24 cellular contexts compared by ENCODE assay signal in the genomic region with DNA sequence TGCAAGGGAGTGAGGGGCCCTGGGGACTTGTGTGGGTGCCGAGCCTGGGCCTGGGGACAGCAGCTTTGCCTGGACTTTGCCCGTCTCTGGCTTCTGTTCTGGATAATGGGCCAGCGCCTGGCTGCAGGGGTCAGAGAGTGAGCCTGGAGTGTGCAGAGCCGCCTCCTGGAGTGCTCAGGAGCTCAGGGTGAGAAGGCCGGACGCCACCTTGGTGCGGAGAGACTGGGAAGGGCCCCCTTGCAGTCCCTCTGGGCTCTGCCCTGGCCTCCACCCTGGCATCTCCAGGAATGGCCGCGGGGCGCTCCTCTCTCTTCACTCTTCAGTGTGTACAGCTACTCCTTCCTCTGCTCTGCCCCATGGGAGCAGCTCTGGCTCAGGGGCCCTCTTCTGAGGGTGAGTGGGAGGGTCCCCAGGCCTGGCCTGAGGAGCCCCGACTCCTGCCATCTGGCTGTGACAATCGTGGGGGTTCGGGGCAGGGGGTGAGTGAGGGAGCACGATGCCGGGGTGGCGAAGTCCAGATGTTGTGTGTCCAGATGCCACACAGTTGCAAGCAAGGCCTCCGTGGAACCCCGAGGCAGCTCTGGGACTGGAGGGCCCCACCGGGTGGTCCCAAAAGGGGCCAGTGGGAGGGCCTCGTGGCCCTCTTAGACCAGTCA.
DNase-seq lines count a peak whose midpoint lies in the region; ATAC-seq, FAIRE-seq and TF ChIP-seq lines count a peak whose summit lies in the region.
"Had no signal": no experiment of that assay in that cellular context is flagged by ENCODE, and none has a peak within 500 bp of the region (broad histone marks: within the 10 kb centered on the region; RNA-seq: fewer than 3 reads in every experiment).

No MANE protein-coding gene starts in this region.

- H3K4me3 ChIP-seq in testis, result no peak overlapping the region
- H3K4me3 ChIP-seq: psoas muscle had no signal

- H3K4me1 ChIP-seq in testis, result no peaks in the 10 kb centered on the region
- H3K4me1 ChIP-seq: BE2C, psoas muscle had no signal

- TF ChIP-seq CTCF in activated B cell treated with CpG ODN at 0.5 μM for 24 hours (IDR thresholded peaks at IDR 0.05) (no peak), testis (IDR thresholded peaks at IDR 0.05) (no peak)

- H3K36me3 ChIP-seq in testis (ENCODE audit: low read depth, missing control alignments), result no peaks in the 10 kb centered on the region
- H3K36me3 ChIP-seq: BE2C had no signal

- H3K4me1 Mint-ChIP-seq in activated naive CD8-positive, alpha-beta T cell treated with anti-CD3 and anti-CD28 coated beads, Interleukin-2, amount 10 ng/mL, durations not matched to agents 7 days and 5 days, result no peaks in the 10 kb centered on the region
- no peaks in the 10 kb centered on the region for H3K4me1 Mint-ChIP-seq in activated naive CD8-positive, alpha-beta T cell treated with anti-CD3 and anti-CD28 coated beads for 36 hours
- no peaks in the 10 kb centered on the region for H3K4me1 Mint-ChIP-seq in activated B cell treated with CpG ODN at 0.5 μM for 24 hours
- H3K4me1 Mint-ChIP-seq in activated CD4-positive, alpha-beta T cell treated with anti-CD3 and anti-CD28 coated beads, Interleukin-2, amount 10 ng/mL, durations not matched to agents 24 days and 14 days, result no peaks in the 10 kb centered on the region
- H3K4me1 Mint-ChIP-seq: activated T-helper 17 cell treated with anti-CD3 and anti-CD28 coated beads, Interleukin-2, amount 50 U/mL, for 72 hours; central memory CD8-positive, alpha-beta T cell; memory B cell had no signal

- TF ChIP-seq POLR2A in testis (IDR thresholded peaks at IDR 0.05), result no peak

- intact Hi-C loops in activated B cell treated with CpG ODN at 0.5 μM for 24 hours (cut with micrococcal nuclease), result no loop called here
- intact Hi-C loops in testis (cut with DNase I; ENCODE audit: low total_unique reads), result no loop called here
- intact Hi-C loops in activated CD4-positive, alpha-beta T cell treated with anti-CD3 and anti-CD28 coated beads, Interleukin-2, amount 10 ng/mL, durations not matched to agents 24 days and 14 days (cut with micrococcal nuclease), result no loop called here

- H3K27me3 Mint-ChIP-seq in activated naive CD8-positive, alpha-beta T cell treated with anti-CD3 and anti-CD28 coated beads, Interleukin-2, amount 10 ng/mL, durations not matched to agents 7 days and 5 days, result peaks cover 9% of the 10 kb centered on the region
- H3K27me3 Mint-ChIP-seq in activated naive CD8-positive, alpha-beta T cell treated with anti-CD3 and anti-CD28 coated beads for 36 hours, result no peaks in the 10 kb centered on the region
- H3K27me3 Mint-ChIP-seq in activated B cell treated with CpG ODN at 0.5 μM for 24 hours, result peaks cover 3% of the 10 kb centered on the region
- H3K27me3 Mint-ChIP-seq in activated CD4-positive, alpha-beta T cell treated with anti-CD3 and anti-CD28 coated beads, Interleukin-2, amount 10 ng/mL, durations not matched to agents 24 days and 14 days, result peaks cover 16% of the 10 kb centered on the region

- H3K4me3 Mint-ChIP-seq in activated naive CD8-positive, alpha-beta T cell treated with anti-CD3 and anti-CD28 coated beads, Interleukin-2, amount 10 ng/mL, durations not matched to agents 7 days and 5 days, result no peak overlapping the region
- no peak overlapping the region for H3K4me3 Mint-ChIP-seq in activated naive CD8-positive, alpha-beta T cell treated with anti-CD3 and anti-CD28 coated beads for 36 hours
- no peak overlapping the region for H3K4me3 Mint-ChIP-seq in activated B cell treated with CpG ODN at 0.5 μM for 24 hours
- no peak overlapping the region for H3K4me3 Mint-ChIP-seq in activated CD4-positive, alpha-beta T cell treated with anti-CD3 and anti-CD28 coated beads, Interleukin-2, amount 10 ng/mL, durations not matched to agents 24 days and 14 days
- H3K4me3 Mint-ChIP-seq: activated T-helper 17 cell treated with anti-CD3 and anti-CD28 coated beads, Interleukin-2, amount 50 U/mL, for 72 hours; central memory CD8-positive, alpha-beta T cell; memory B cell had no signal

- peak; percentile 25 for DNase-seq in activated naive CD8-positive, alpha-beta T cell treated with anti-CD3 and anti-CD28 coated beads, Interleukin-2, amount 10 ng/mL, durations not matched to agents 7 days and 5 days
- no peak for DNase-seq in activated naive CD8-positive, alpha-beta T cell treated with anti-CD3 and anti-CD28 coated beads for 36 hours
- peak; percentile 12 for DNase-seq in activated B cell treated with CpG ODN at 0.5 μM for 24 hours
- DNase-seq in mesenteric fat pad (ENCODE audit: low spot score), result peak; percentile 85
- peak; percentile 11 for DNase-seq in testis
- DNase-seq in HTR-8/SVneo (ENCODE audit: insufficient read length, low spot score), result no peak
- no peak for DNase-seq in activated CD4-positive, alpha-beta T cell treated with anti-CD3 and anti-CD28 coated beads, Interleukin-2, amount 10 ng/mL, durations not matched to agents 24 days and 14 days
- DNase-seq: activated CD4-positive, alpha-beta T cell treated with anti-CD3 and anti-CD28 coated beads for 1 hour; BE2C; COR-L47; GDM1; MM.1S; NCI-H1417; NCI-H2081 treated with DMSO at 0.1 percent for 48 hours; NCI-H774; trophoblast cell had no signal

- CTCF ChIA-PET in activated B cell treated with CpG ODN at 0.5 μM for 24 hours (lab: Charles Lee), result no interaction called here

- no peaks in the 10 kb centered on the region for H3K36me3 Mint-ChIP-seq in activated naive CD8-positive, alpha-beta T cell treated with anti-CD3 and anti-CD28 coated beads, Interleukin-2, amount 10 ng/mL, durations not matched to agents 7 days and 5 days
- H3K36me3 Mint-ChIP-seq in activated naive CD8-positive, alpha-beta T cell treated with anti-CD3 and anti-CD28 coated beads for 36 hours, result no peaks in the 10 kb centered on the region
- no peaks in the 10 kb centered on the region for H3K36me3 Mint-ChIP-seq in activated B cell treated with CpG ODN at 0.5 μM for 24 hours (ENCODE audit: low read depth)
- H3K36me3 Mint-ChIP-seq in activated CD4-positive, alpha-beta T cell treated with anti-CD3 and anti-CD28 coated beads, Interleukin-2, amount 10 ng/mL, durations not matched to agents 24 days and 14 days (ENCODE audit: low read depth), result no peaks in the 10 kb centered on the region
- H3K36me3 Mint-ChIP-seq: memory B cell had no signal

- no peaks in the 10 kb centered on the region for H3K9me3 ChIP-seq in testis
- H3K9me3 ChIP-seq: BE2C, psoas muscle had no signal

- no peaks in the 10 kb centered on the region for H3K27me3 ChIP-seq in testis

- FAIRE-seq in HTR-8/SVneo (lab: Jason Lieb, UNC), result no peak
- FAIRE-seq: frontal cortex had no signal

- WGBS in testis, 2 donors, result 82 to 83% methylated on average over 6 to 20 of the region's 20 CpGs

- H3K27ac ChIP-seq in testis, result no peak overlapping the region
- H3K27ac ChIP-seq: KMS-11, psoas muscle had no signal

- H3K9me3 Mint-ChIP-seq in activated naive CD8-positive, alpha-beta T cell treated with anti-CD3 and anti-CD28 coated beads, Interleukin-2, amount 10 ng/mL, durations not matched to agents 7 days and 5 days, result no peaks in the 10 kb centered on the region
- no peaks in the 10 kb centered on the region for H3K9me3 Mint-ChIP-seq in activated naive CD8-positive, alpha-beta T cell treated with anti-CD3 and anti-CD28 coated beads for 36 hours
- no peaks in the 10 kb centered on the region for H3K9me3 Mint-ChIP-seq in activated B cell treated with CpG ODN at 0.5 μM for 24 hours
- no peaks in the 10 kb centered on the region for H3K9me3 Mint-ChIP-seq in activated CD4-positive, alpha-beta T cell treated with anti-CD3 and anti-CD28 coated beads, Interleukin-2, amount 10 ng/mL, durations not matched to agents 24 days and 14 days
- H3K9me3 Mint-ChIP-seq: activated T-helper 17 cell treated with anti-CD3 and anti-CD28 coated beads, Interleukin-2, amount 50 U/mL, for 72 hours; central memory CD8-positive, alpha-beta T cell had no signal

- no peak for ATAC-seq in activated naive CD8-positive, alpha-beta T cell treated with anti-CD3 and anti-CD28 coated beads, Interleukin-2, amount 10 ng/mL, durations not matched to agents 7 days and 5 days (ENCODE audit: low read depth)
- ATAC-seq in activated B cell treated with CpG ODN at 0.5 μM for 24 hours (ENCODE audit: low read depth), result no peak
- ATAC-seq in GM21367 (IDR thresholded peaks at IDR 0.05; ENCODE audit: unreplicated experiment), result no peak
- ATAC-seq: activated T-helper 17 cell treated with anti-CD3 and anti-CD28 coated beads, Interleukin-2, amount 50 U/mL, for 72 hours; HCT116; psoas muscle had no signal

- POLR2A ChIA-PET in activated naive CD8-positive, alpha-beta T cell treated with anti-CD3 and anti-CD28 coated beads, Interleukin-2, amount 10 ng/mL, durations not matched to agents 7 days and 5 days (lab: Charles Lee), result no interaction called here
- POLR2A ChIA-PET in activated B cell treated with CpG ODN at 0.5 μM for 24 hours (lab: Charles Lee), result no interaction called here

- no peak overlapping the region for H3K27ac Mint-ChIP-seq in activated naive CD8-positive, alpha-beta T cell treated with anti-CD3 and anti-CD28 coated beads, Interleukin-2, amount 10 ng/mL, durations not matched to agents 7 days and 5 days
- H3K27ac Mint-ChIP-seq in activated naive CD8-positive, alpha-beta T cell treated with anti-CD3 and anti-CD28 coated beads for 36 hours, result no peak overlapping the region
- H3K27ac Mint-ChIP-seq in activated B cell treated with CpG ODN at 0.5 μM for 24 hours, result no peak overlapping the region
- no peak overlapping the region for H3K27ac Mint-ChIP-seq in activated CD4-positive, alpha-beta T cell treated with anti-CD3 and anti-CD28 coated beads, Interleukin-2, amount 10 ng/mL, durations not matched to agents 24 days and 14 days
- H3K27ac Mint-ChIP-seq: memory B cell had no signal

Comparison
In these comparisons a context has a peak if more than half of its experiments do, and no peak if none do; other contexts are left out.
1. DNase-seq: peak in activated naive CD8-positive, alpha-beta T cell treated with anti-CD3 and anti-CD28 coated beads, Interleukin-2, amount 10 ng/mL, durations not matched to agents 7 days and 5 days (single experiment), activated B cell treated with CpG ODN at 0.5 μM for 24 hours (single experiment), mesenteric fat pad (single experiment) and testis (single experiment); none in activated naive CD8-positive, alpha-beta T cell treated with anti-CD3 and anti-CD28 coated beads for 36 hours (single experiment), HTR-8/SVneo (single experiment) and activated CD4-positive, alpha-beta T cell treated with anti-CD3 and anti-CD28 coated beads, Interleukin-2, amount 10 ng/mL, durations not matched to agents 24 days and 14 days (single experiment).